In genomic region chr1:214106375-214106774, GRCh38 we compare ENCODE assay signal across 18 cellular contexts.
"Had no signal": no experiment of that assay in that cellular context is flagged by ENCODE, and none has a peak within 500 bp of the region (broad histone marks: within the 10 kb centered on the region; RNA-seq: fewer than 3 reads in every experiment).

No MANE protein-coding gene starts in this region.

- H3K4me3 ChIP-seq: lung, sigmoid colon, tibial artery had no signal

- H3K27ac ChIP-seq: dorsolateral prefrontal cortex, neutrophil, parathyroid adenoma, sigmoid colon, tibial artery had no signal

- H3K27me3 ChIP-seq: dorsolateral prefrontal cortex, sigmoid colon, tibial artery had no signal

- H3K9ac ChIP-seq: parathyroid adenoma had no signal

- H3K79me2 ChIP-seq: parathyroid adenoma had no signal

- H2AFZ ChIP-seq: parathyroid adenoma had no signal

- DNase-seq: activated CD4-positive, alpha-beta memory T cell treated with anti-CD3 and anti-CD28 coated beads for 36 hours; activated CD4-positive, alpha-beta T cell treated with anti-CD3 and anti-CD28 coated beads for 36 hours; activated T-cell treated with anti-CD3 and anti-CD28 coated beads for 4 hours; amygdala; caudate nucleus; dorsolateral prefrontal cortex; head of caudate nucleus; immature natural killer cell; sigmoid colon; stimulated activated CD4-positive, alpha-beta T cell treated with anti-CD3 and anti-CD28 coated beads, Interleukin-12 subunit alpha, Interleukin-12 subunit beta, amount 100 ng/mL, for 4 hours; stimulated activated CD4-positive, alpha-beta T cell treated with anti-CD3 and anti-CD28 coated beads, Interleukin-1b, Interleukin-23, amount 100 ng/mL, for 48 hours; stimulated activated CD8-positive, alpha-beta memory T cell treated with anti-CD3 and anti-CD28 coated beads, Interleukin-4, amount 100 ng/mL, for 48 hours; stimulated activated naive CD4-positive, alpha-beta T cell; tibial artery had no signal

- ATAC-seq: activated CD4-positive, alpha-beta T cell treated with anti-CD3 and anti-CD28 coated beads for 36 hours; natural killer cell treated with Interleukin-12 subunit alpha and Interleukin-12 subunit beta and Interleukin-15 and Interleukin-18, amount 100 ng/mL, for 72 hours had no signal

- H3K4me1 ChIP-seq: parathyroid adenoma, tibial artery had no signal

- H3K36me3 ChIP-seq: neutrophil, sigmoid colon, tibial artery had no signal

- H3K9me3 ChIP-seq: neutrophil had no signal
